Comparison of ENCODE assay signal across 8 cellular contexts in the genomic region with DNA sequence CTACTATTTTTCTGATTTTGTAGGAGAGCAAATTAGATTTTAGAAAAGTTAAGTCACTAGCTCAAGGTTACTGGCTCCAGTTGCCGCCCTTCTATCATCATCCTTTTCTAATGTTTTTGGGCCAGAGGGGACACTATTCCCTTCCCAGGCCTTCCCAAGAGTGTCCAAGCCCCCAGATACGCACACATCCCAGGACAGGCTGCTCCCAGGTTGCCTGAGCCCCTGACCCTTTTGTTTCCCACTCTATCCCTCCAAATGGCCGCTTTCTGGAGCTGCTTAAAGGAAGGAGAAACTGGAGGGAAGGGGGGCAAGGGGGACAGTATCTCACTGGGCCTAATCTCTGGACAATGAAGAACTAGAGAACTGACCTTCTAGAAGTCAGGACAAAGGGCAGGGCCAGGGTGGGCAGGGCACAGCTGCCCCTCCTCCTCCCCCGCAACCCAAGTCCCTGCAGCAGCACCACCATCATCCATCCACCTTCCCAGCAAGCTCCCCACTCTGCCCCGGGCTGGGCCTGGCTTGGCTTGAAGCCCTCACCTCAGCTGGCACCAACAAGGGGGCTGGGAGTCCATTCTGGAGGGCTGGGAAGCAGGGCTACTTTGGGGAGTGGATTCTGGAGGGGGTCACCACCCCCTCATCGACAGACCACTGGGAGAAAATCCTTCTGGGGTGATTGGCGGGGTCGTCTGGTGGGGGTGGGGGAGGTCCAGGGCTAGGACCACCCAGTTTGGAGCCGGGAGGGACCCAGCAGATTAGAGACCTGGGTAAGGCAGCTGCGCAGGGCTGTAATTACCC. TPM values are rescaled to one million over a fixed set of nuclear protein-coding genes. Genes with fewer than 3 reads are reported as not detected.
DNase-seq lines count a peak whose midpoint lies in the region; ATAC-seq and TF ChIP-seq lines count a peak whose summit lies in the region.

No MANE protein-coding gene starts in this region.

- H3K9ac ChIP-seq in iPS-15b (ENCODE audit: low read depth, low read length): no peak overlapping the region

- 29 to 37% (median 30%) methylated on average over 9 to 10 of the region's 10 CpGs for WGBS in stomach, 5 donors

- peak; percentile 26 for DNase-seq in activated CD4-positive, alpha-beta T cell treated with anti-CD3 and anti-CD28 coated beads for 36 hours
- DNase-seq in activated CD4-positive, alpha-beta T cell treated with anti-CD3 and anti-CD28 coated beads for 4 hours: no peak
- DNase-seq in activated naive CD8-positive, alpha-beta T cell treated with anti-CD3 and anti-CD28 coated beads, Interleukin-2, amount 10 ng/mL, durations not matched to agents 7 days and 5 days: no peak
- DNase-seq in stomach (no peak), HT-29 (ENCODE audit: low spot score) (no peak), GM03348 (ENCODE audit: low spot score) (no peak)

- H3K36me3 ChIP-seq in iPS-15b (ENCODE audit: control insufficient read depth, insufficient read depth, low read length) (no peaks in the 10 kb centered on the region), stomach (peaks cover 0 to 4% (median 0%) of the 10 kb centered on the region in 4 donors)

- POLR2A ChIA-PET in activated CD4-positive, alpha-beta T cell treated with anti-CD3 and anti-CD28 coated beads for 36 hours (lab: Charles Lee): interaction anchor here (1.0 kb wide), 1 partner anchor 69 kb away, joined by 4 read pairs; a partner anchor contains a TSS
- POLR2A ChIA-PET in activated naive CD8-positive, alpha-beta T cell treated with anti-CD3 and anti-CD28 coated beads, Interleukin-2, amount 10 ng/mL, durations not matched to agents 7 days and 5 days (lab: Charles Lee): interaction anchor here (0.6 to 4.7 kb wide), 7 partner anchors 10 to 309 kb away, joined by 4 to 25 read pairs (median 7); a partner anchor contains a TSS

- peaks cover 68% of the 10 kb centered on the region for H3K4me1 Mint-ChIP-seq in activated CD4-positive, alpha-beta T cell treated with anti-CD3 and anti-CD28 coated beads for 36 hours
- H3K4me1 Mint-ChIP-seq in activated naive CD8-positive, alpha-beta T cell treated with anti-CD3 and anti-CD28 coated beads, Interleukin-2, amount 10 ng/mL, durations not matched to agents 7 days and 5 days: peaks cover 58% of the 10 kb centered on the region

- H3K4me1 ChIP-seq in iPS-15b (ENCODE audit: control insufficient read depth, insufficient read depth, low read length) (peaks cover 12% of the 10 kb centered on the region), stomach (peaks cover 56 to 66% (median 61%) of the 10 kb centered on the region in 4 donors)

- TF ChIP-seq POLR2A in stomach (IDR thresholded peaks at IDR 0.05): no peak

- H3K27ac Mint-ChIP-seq in activated CD4-positive, alpha-beta T cell treated with anti-CD3 and anti-CD28 coated beads for 36 hours: peak overlapping the region; percentile 90
- H3K27ac Mint-ChIP-seq in activated naive CD8-positive, alpha-beta T cell treated with anti-CD3 and anti-CD28 coated beads, Interleukin-2, amount 10 ng/mL, durations not matched to agents 7 days and 5 days: peak overlapping the region; percentile 92

- no peaks in the 10 kb centered on the region for H3K9me3 Mint-ChIP-seq in activated CD4-positive, alpha-beta T cell treated with anti-CD3 and anti-CD28 coated beads for 36 hours (ENCODE audit: low read depth)
- no peaks in the 10 kb centered on the region for H3K9me3 Mint-ChIP-seq in activated naive CD8-positive, alpha-beta T cell treated with anti-CD3 and anti-CD28 coated beads, Interleukin-2, amount 10 ng/mL, durations not matched to agents 7 days and 5 days

- TF ChIP-seq EP300 in stomach (IDR thresholded peaks at IDR 0.05): no peak

- peak overlapping the region; percentile 74 for H3K4me3 ChIP-seq in iPS-15b (ENCODE audit: low read depth, low read length)
- peak overlapping the region; percentile 90 to 99 (median 98) for H3K4me3 ChIP-seq in stomach

- CTCF ChIA-PET in activated CD4-positive, alpha-beta T cell treated with anti-CD3 and anti-CD28 coated beads for 36 hours (lab: Charles Lee): interaction anchor here (0.7 to 1.4 kb wide), 3 partner anchors 131 to 1078 kb away, joined by 5 to 6 read pairs (median 5); no protein-coding TSS in a partner anchor

- ATAC-seq in activated CD4-positive, alpha-beta T cell treated with anti-CD3 and anti-CD28 coated beads for 36 hours: no peak
- no peak for ATAC-seq in activated naive CD8-positive, alpha-beta T cell treated with anti-CD3 and anti-CD28 coated beads, Interleukin-2, amount 10 ng/mL, durations not matched to agents 7 days and 5 days (ENCODE audit: low read depth)
- ATAC-seq in GM21526 (IDR thresholded peaks at IDR 0.05; ENCODE audit: low FRiP score, unreplicated experiment): no peak

- H3K9me3 ChIP-seq in iPS-15b (ENCODE audit: control insufficient read depth, insufficient read depth, low read length): no peaks in the 10 kb centered on the region
- H3K9me3 ChIP-seq in stomach: no peaks in the 10 kb centered on the region

- TF ChIP-seq CTCF in stomach (IDR thresholded peaks at IDR 0.05): no peak

- H3K27ac ChIP-seq in stomach: peak overlapping the region; percentile 95 to 100 (median 98)

- peak overlapping the region; percentile 78 for H3K4me3 Mint-ChIP-seq in activated CD4-positive, alpha-beta T cell treated with anti-CD3 and anti-CD28 coated beads for 36 hours
- peak overlapping the region; percentile 88 for H3K4me3 Mint-ChIP-seq in activated naive CD8-positive, alpha-beta T cell treated with anti-CD3 and anti-CD28 coated beads, Interleukin-2, amount 10 ng/mL, durations not matched to agents 7 days and 5 days

- intact Hi-C loops in activated CD4-positive, alpha-beta T cell treated with anti-CD3 and anti-CD28 coated beads for 36 hours (cut with DNase I, micrococcal nuclease): loop anchor here in 1 of 2 experiments (5.0 kb wide), 3 partner anchors 963 to 1322 kb away; a partner anchor contains a TSS
- intact Hi-C loops in stomach (cut with DNase I; ENCODE audit: low total_unique reads): loop anchor here (5.0 kb wide), 1 partner anchor 32 kb away; no protein-coding TSS in a partner anchor

- H3K27me3 ChIP-seq in iPS-15b (ENCODE audit: control insufficient read depth, insufficient read depth, low read length): peaks cover 57% of the 10 kb centered on the region
- no peaks in the 10 kb centered on the region for H3K27me3 ChIP-seq in stomach

- no peaks in the 10 kb centered on the region for H3K27me3 Mint-ChIP-seq in activated CD4-positive, alpha-beta T cell treated with anti-CD3 and anti-CD28 coated beads for 36 hours
- no peaks in the 10 kb centered on the region for H3K27me3 Mint-ChIP-seq in activated naive CD8-positive, alpha-beta T cell treated with anti-CD3 and anti-CD28 coated beads, Interleukin-2, amount 10 ng/mL, durations not matched to agents 7 days and 5 days

- peaks cover 21% of the 10 kb centered on the region for H3K36me3 Mint-ChIP-seq in activated CD4-positive, alpha-beta T cell treated with anti-CD3 and anti-CD28 coated beads for 36 hours (ENCODE audit: low read depth)
- peaks cover 19% of the 10 kb centered on the region for H3K36me3 Mint-ChIP-seq in activated naive CD8-positive, alpha-beta T cell treated with anti-CD3 and anti-CD28 coated beads, Interleukin-2, amount 10 ng/mL, durations not matched to agents 7 days and 5 days

RNA-seq across cellular contexts. Expression of a gene that starts 1.0 kb away (rescaled TPM):
- total RNA-seq in activated CD4-positive, alpha-beta T cell treated with anti-CD3 and anti-CD28 coated beads for 36 hours: 100 to 1,000 TPM; 122 to 133 TPM
- total RNA-seq in activated naive CD8-positive, alpha-beta T cell treated with anti-CD3 and anti-CD28 coated beads, Interleukin-2, amount 10 ng/mL, durations not matched to agents 7 days and 5 days: 100 to 1,000 TPM; 234 to 237 TPM
- total RNA-seq in stomach: 100 to 1,000 TPM in 2 of 5 donors, 10 to 100 TPM in 3; 14.6 to 164 (median 40.3) TPM
- 10 to 100 TPM; 36.7 to 42.8 (median 42.4) TPM for polyA plus RNA-seq in stomach
- total RNA-seq in HT-29 (2014; rRNA removed; shearing (Covaris generic)): 76.6 and 81.5 TPM in 2 replicates

RNA-seq across cellular contexts. Expression of a gene that starts 5.7 kb away (rescaled TPM):
- 10 to 100 TPM; 43.8 to 53.8 TPM for total RNA-seq in activated CD4-positive, alpha-beta T cell treated with anti-CD3 and anti-CD28 coated beads for 36 hours
- total RNA-seq in activated naive CD8-positive, alpha-beta T cell treated with anti-CD3 and anti-CD28 coated beads, Interleukin-2, amount 10 ng/mL, durations not matched to agents 7 days and 5 days: 10 to 100 TPM; 51.7 to 52.5 TPM
- 10 to 100 TPM in 4 of 5 donors, 1 to 10 TPM in 1; 8.9 to 63.9 (median 19.8) TPM for total RNA-seq in stomach
- 10 to 100 TPM; 61.1 to 64.0 (median 62.8) TPM for polyA plus RNA-seq in stomach
- total RNA-seq in HT-29 (2014; rRNA removed; shearing (Covaris generic)): 65.8 and 80.9 TPM in 2 replicates

RNA-seq across cellular contexts. Expression of a gene that starts 29.9 kb away (rescaled TPM):
- total RNA-seq in activated CD4-positive, alpha-beta T cell treated with anti-CD3 and anti-CD28 coated beads for 36 hours: under 1 TPM; 0.05 TPM
- total RNA-seq in activated naive CD8-positive, alpha-beta T cell treated with anti-CD3 and anti-CD28 coated beads, Interleukin-2, amount 10 ng/mL, durations not matched to agents 7 days and 5 days: under 1 TPM; 0.17 to 0.19 TPM
- total RNA-seq in stomach: 10 to 100 TPM in 1 of 5 donors, 1 to 10 TPM in 4; 3.5 to 19.2 (median 5.5) TPM
- polyA plus RNA-seq in stomach: 1 to 10 TPM in 2 of 3 donors, under 1 TPM in 1; 0.92 to 5.0 (median 2.0) TPM
- not detected in 2 replicates for total RNA-seq in HT-29 (2014; rRNA removed; shearing (Covaris generic))
